ENCODE assay signal across 28 cellular contexts in genomic region chr5:54593809-54594208, GRCh38.
"Had no signal": no experiment of that assay in that cellular context is flagged by ENCODE, and none has a peak within 500 bp of the region (broad histone marks: within the 10 kb centered on the region; RNA-seq: fewer than 3 reads in every experiment).

No MANE protein-coding gene starts in this region.

- H3K4me1 ChIP-seq: parathyroid adenoma, psoas muscle, right lobe of liver, sigmoid colon, suprapubic skin, testis, transverse colon, upper lobe of right lung, uterus had no signal

- H2AFZ ChIP-seq: neural progenitor cell, parathyroid adenoma had no signal

- H3K36me3 ChIP-seq: neural progenitor cell, ovary, right lobe of liver, sigmoid colon, spleen, suprapubic skin, tibial artery, transverse colon, upper lobe of right lung, uterus had no signal

- H3K27ac ChIP-seq: neural progenitor cell, ovary, parathyroid adenoma, psoas muscle, right lobe of liver, sigmoid colon, spleen, suprapubic skin, testis, tibial artery, transverse colon, upper lobe of right lung, uterus had no signal

- DNase-seq: natural killer cell; occipital lobe; ovary; posterior cingulate gyrus; psoas muscle; right cardiac atrium; right lobe of liver; sigmoid colon; spleen; stimulated activated CD4-positive, alpha-beta T cell treated with anti-CD3 and anti-CD28 coated beads, Interleukin-12 subunit alpha, Interleukin-12 subunit beta, amount 100 ng/mL, for 4 hours; stimulated activated CD4-positive, alpha-beta T cell treated with anti-CD3 and anti-CD28 coated beads, Interleukin-1b, Interleukin-23, amount 100 ng/mL, for 48 hours; stimulated activated CD4-positive, alpha-beta T cell treated with anti-CD3 and anti-CD28 coated beads, Interleukin-4, amount 100 ng/mL, for 1 hour; stimulated activated CD4-positive, alpha-beta T cell treated with anti-CD3 and anti-CD28 coated beads, Interleukin-4, amount 100 ng/mL, for 4 hours; stimulated activated CD8-positive, alpha-beta memory T cell treated with anti-CD3 and anti-CD28 coated beads, Interleukin-4, amount 100 ng/mL, for 48 hours; stimulated activated naive CD4-positive, alpha-beta T cell; stimulated activated naive CD8-positive, alpha-beta T cell treated with anti-CD3 and anti-CD28 coated beads, Interleukin-15, amount 100 ng/mL, for 72 hours; stimulated activated naive CD8-positive, alpha-beta T cell treated with anti-CD3 and anti-CD28 coated beads, Interleukin-15, Interleukin-2, amounts not matched to agents 100 U/mL and 50 U/mL, for 24 hours; substantia nigra; testis; tibial artery; transverse colon; upper lobe of right lung; uterus had no signal

- H3K4me2 ChIP-seq: neural progenitor cell, smooth muscle cell had no signal

- H3K79me2 ChIP-seq: parathyroid adenoma had no signal

- H3K9me3 ChIP-seq: ovary, psoas muscle, right lobe of liver, testis, tibial artery, transverse colon, upper lobe of right lung, uterus had no signal

- H3K4me3 ChIP-seq: neural progenitor cell, ovary, psoas muscle, right lobe of liver, sigmoid colon, smooth muscle cell, spleen, suprapubic skin, testis, tibial artery, transverse colon, upper lobe of right lung, uterus had no signal

- ATAC-seq: natural killer cell; psoas muscle; right cardiac atrium; right lobe of liver; stimulated activated memory B cell treated with anti-CD40 and anti-IgM and Interleukin-4, amounts not matched to agents 10 μg/mL and 1 μg/mL and 100 μg/mL, for 72 hours; stimulated activated naive CD8-positive, alpha-beta T cell treated with anti-CD3 and anti-CD28 coated beads, Interleukin-15, amount 100 ng/mL, for 72 hours; stimulated activated naive CD8-positive, alpha-beta T cell treated with anti-CD3 and anti-CD28 coated beads, Interleukin-15, Interleukin-2, amounts not matched to agents 100 U/mL and 50 U/mL, for 24 hours; upper lobe of right lung had no signal

- H3K9ac ChIP-seq: neural progenitor cell, parathyroid adenoma had no signal

- H3K27me3 ChIP-seq: neural progenitor cell, ovary, right lobe of liver, sigmoid colon, spleen, suprapubic skin, testis, tibial artery, transverse colon, upper lobe of right lung, uterus had no signal
